In genomic region chr15:80895965-80896364, GRCh38 we compare ENCODE assay signal across 8 cellular contexts.
"Had no signal": no experiment of that assay in that cellular context is flagged by ENCODE, and none has a peak within 500 bp of the region (broad histone marks: within the 10 kb centered on the region; RNA-seq: fewer than 3 reads in every experiment).

No MANE protein-coding gene starts in this region.

- FAIRE-seq: HTR-8/SVneo had no signal

- H3K9ac ChIP-seq: GM23248 had no signal

- H3K4me1 ChIP-seq: HAP-1 had no signal

- H3K27ac ChIP-seq: GM23248 had no signal

- H2AFZ ChIP-seq: GM23248 had no signal

- H3K4me3 ChIP-seq: GM23248, HAP-1 had no signal

- ATAC-seq: HCT116 had no signal

- H3K36me3 ChIP-seq: HAP-1 had no signal

- H3K4me3 Mint-ChIP-seq: IgD-negative memory B cell had no signal

- H3K4me1 Mint-ChIP-seq: IgD-negative memory B cell had no signal

- H3K27ac Mint-ChIP-seq: IgD-negative memory B cell had no signal

- H3K27me3 Mint-ChIP-seq: IgD-negative memory B cell had no signal

- DNase-seq: GM23248, GOT3, H7, KG1 had no signal
